In genomic region chr7:112204072-112204775, GRCh38 we compare ENCODE assay signal across 8 cellular contexts. TPM values are rescaled to one million over a fixed set of nuclear protein-coding genes. Genes with fewer than 3 reads are reported as not detected.
A peak's percentile ranks its signal among the peaks of the same experiment; 100 is the strongest.
DNase-seq lines count a peak whose midpoint lies in the region; ATAC-seq, FAIRE-seq and TF ChIP-seq lines count a peak whose summit lies in the region.

No MANE protein-coding gene starts in this region.

- H3K9me3 ChIP-seq in GM12878 (replicated peaks; ENCODE audit: control insufficient read depth, insufficient read depth, low read length) (no peaks in the 10 kb centered on the region), lower lobe of right lung (no peaks in the 10 kb centered on the region), thyroid gland (no peaks in the 10 kb centered on the region)

- TF ChIP-seq POLR2A in GM12878 (IDR thresholded peaks at IDR 0.05; ENCODE audit: low read depth, low read length) (no peak), thyroid gland (IDR thresholded peaks at IDR 0.05) (no peak)

- H3K27me3 ChIP-seq in GM12878 (replicated peaks in 1 of 2; ENCODE audit: control insufficient read depth in 2 of 2, insufficient read depth in 2 of 2, low read length in 1 of 2): no peaks in the 10 kb centered on the region
- no peaks in the 10 kb centered on the region for H3K27me3 ChIP-seq in lower lobe of right lung (ENCODE audit: low read depth)
- no peaks in the 10 kb centered on the region for H3K27me3 ChIP-seq in thyroid gland

- CTCF ChIA-PET in GM12878 (lab: Yijun Ruan, JAX): no interaction called here

- under 1% methylated on average over 12 of the region's 12 CpGs for WGBS in GM12878 (ENCODE audit: insufficient coverage, insufficient replicate concordance, low lambda C conversion rate, missing lambda C conversion rate)
- 32 to 53% methylated on average over 12 of the region's 12 CpGs for WGBS in thyroid gland, 2 donors

- TF ChIP-seq CTCF in GM12878 (IDR thresholded peaks at IDR 0.05 in 2 of 3, conservative IDR thresholded peaks at IDR 0.05 in 1 of 3; ENCODE audit: control insufficient read depth in 2 of 3, extremely low read depth in 1 of 3, insufficient read depth in 1 of 3, low read depth in 3 of 3, low read length in 3 of 3): no peak
- no peak for TF ChIP-seq CTCF in lower lobe of right lung (IDR thresholded peaks at IDR 0.05)
- TF ChIP-seq CTCF in thyroid gland (IDR thresholded peaks at IDR 0.05): no peak

- H3K27ac ChIP-seq in GM12878 (ENCODE audit: control insufficient read depth, insufficient read depth) (no peak overlapping the region), lower lobe of right lung (peak overlapping the region; percentile 91), thyroid gland (peak overlapping the region in 2 of 3 donors; percentile 63 to 82)

- in situ Hi-C loops in GM12878 (cut with MboI): no loop called here

- H2AFZ ChIP-seq in GM12878 (ENCODE audit: control insufficient read depth, low read depth, low read length): no peak overlapping the region

- H3K9ac ChIP-seq in GM12878 (ENCODE audit: control insufficient read depth, insufficient read depth, low read length): no peak overlapping the region

- BruUV-seq in GM12878 (replicated peaks; lab: Mats Ljungman, UMichigan): no TSS peak

- peaks cover 14% of the 10 kb centered on the region for H3K79me2 ChIP-seq in GM12878 (ENCODE audit: control insufficient read depth, insufficient read depth, low read length)

- no peak for TF ChIP-seq RAD21 in GM12878 (IDR thresholded peaks at IDR 0.05; ENCODE audit: insufficient read depth, low read depth, low read length)

- DNase-seq in DMS53 treated with DMSO at 0.1 percent for 48 hours (lab: John Stamatoyannopoulos, UW; ENCODE audit: unreplicated experiment) (peak; percentile 39), NAMALWA (ENCODE audit: low spot score) (peak; percentile 16), GM12878 (ENCODE audit: low read depth, low spot score) (no peak), lower lobe of right lung (no peak), thyroid gland (no peak)
- no peak for DNase-seq in effector CD4-positive, alpha-beta T cell

- no peak for TF ChIP-seq EP300 in GM12878 (IDR thresholded peaks at IDR 0.05; ENCODE audit: borderline replicate concordance in 1 of 2, control insufficient read depth in 1 of 2, low read depth in 2 of 2, low read length in 2 of 2)

- no peak for FAIRE-seq in GM12878 (lab: Jason Lieb, UNC)

- H4K20me1 ChIP-seq in GM12878 (ENCODE audit: control insufficient read depth, insufficient read depth): no peaks in the 10 kb centered on the region

- peak overlapping the region; percentile 83; the same call in 1 of the 2 replicates for H3K4me2 ChIP-seq in GM12878 (ENCODE audit: control insufficient read depth, insufficient read depth)

- peak overlapping the region; percentile 72; the same call in 1 of the 2 replicates for H3K4me3 ChIP-seq in GM12878
- H3K4me3 ChIP-seq in lower lobe of right lung: peak overlapping the region; percentile 99
- H3K4me3 ChIP-seq in thyroid gland (replicated peaks in 1 of 3): peak overlapping the region in 1 of 3 donors; percentile 93

- SMC1A ChIA-PET in GM12878 (lab: Charles Lee; ENCODE audit: uncharacterized antibody, unreplicated experiment): interaction anchor here (1.0 to 1.1 kb wide), 3 partner anchors 16 to 255 kb away, joined by 3 read pairs; no protein-coding TSS in a partner anchor

- H3K36me3 ChIP-seq in GM12878 (ENCODE audit: control insufficient read depth in 2 of 2, insufficient read depth in 2 of 2, low read length in 1 of 2): no peaks in the 10 kb centered on the region
- H3K36me3 ChIP-seq in lower lobe of right lung: no peaks in the 10 kb centered on the region
- H3K36me3 ChIP-seq in thyroid gland: no peaks in the 10 kb centered on the region

- intact Hi-C loops in GM12878 (cut with micrococcal nuclease; ENCODE audit: unreplicated experiment) (no loop called here), lower lobe of right lung (cut with DNase I) (no loop called here), thyroid gland (cut with DNase I) (loop anchor here (10.0 kb wide), 2 partner anchors 181 to 251 kb away; partner anchors contain the start of gene IFRD1)

- no peaks in the 10 kb centered on the region; the same call in 1 of the 2 replicates for H3K4me1 ChIP-seq in GM12878 (ENCODE audit: control insufficient read depth, insufficient read depth, low read length)
- H3K4me1 ChIP-seq in lower lobe of right lung: peaks cover 35% of the 10 kb centered on the region
- peaks cover 6 to 12% of the 10 kb centered on the region in 2 donors for H3K4me1 ChIP-seq in thyroid gland

- POLR2A ChIA-PET in GM12878 (lab: Charles Lee): interaction anchor here (0.6 kb wide), 1 partner anchor 37 kb away, joined by 3 read pairs; no protein-coding TSS in a partner anchor

- RAD21 ChIA-PET in GM12878 (lab: Charles Lee; ENCODE audit: unreplicated experiment): no interaction called here

- no peak for ATAC-seq in GM12878
- no peak for ATAC-seq in lower lobe of right lung
- ATAC-seq in GM19023 (IDR thresholded peaks at IDR 0.05; ENCODE audit: unreplicated experiment): no peak
- ATAC-seq in GM21529 (IDR thresholded peaks at IDR 0.05; ENCODE audit: unreplicated experiment): no peak

TF ChIP-seq in GM12878, 131 proteins besides CTCF, POLR2A, EP300 and RAD21:
- TF ChIP-seq STAT3 (IDR thresholded peaks at IDR 0.05; ENCODE audit: low read depth, low read length) (no peak), CREB1 (IDR thresholded peaks at IDR 0.05; ENCODE audit: low read depth) (no peak), BACH1 (IDR thresholded peaks at IDR 0.05; ENCODE audit: borderline replicate concordance) (no peak), ZNF687 (IDR thresholded peaks at IDR 0.05) (no peak)

RNA-seq across cellular contexts. Expression of gene DOCK4, which starts 2.0 kb away (rescaled TPM):
- 11.2 and 14.8 TPM in 2 replicates for total RNA-seq in GM12878 (2013; cell fraction: nucleolus; rRNA removed)
- total RNA-seq in GM12878 (2014; rRNA removed): 0.71 and 0.73 TPM in 2 replicates
- 0.18 and 0.54 TPM in 2 replicates for total RNA-seq in GM12878 (2014; rRNA removed; fragmentation: Illumina TruSeq; extraction: Trizol)
- 0.46 and 0.48 TPM in 2 replicates for total RNA-seq in GM12878 (2021)
- polyA plus RNA-seq in GM12878 (2011; ENCODE audit: low read depth): 0.35 TPM
- polyA plus RNA-seq in GM12878 (2011; rRNA removed): 0.65 and 1.1 TPM in 2 replicates
- polyA plus RNA-seq in GM12878 (2011; cell fraction: cytosol; rRNA removed): 0.33 and 0.39 TPM in 2 replicates
- 0.97 and 2.4 TPM in 2 replicates for polyA plus RNA-seq in GM12878 (2011; cell fraction: nucleus; rRNA removed)
- 0.08 and 0.35 TPM in 2 replicates for polyA plus RNA-seq in GM12878 (2012)
- 0.19 and 0.29 TPM in 2 replicates for polyA plus RNA-seq in GM12878 (2014; fragmentation: Illumina TruSeq; extraction: Trizol)
- under 1 TPM; 0.03 to 0.05 TPM for polyA plus RNA-seq in GM12878 (2014; fragmentation: Nextera tagmentation; extraction: Ambion mirVana)
- polyA plus RNA-seq in GM12878 (2014; rRNA removed): 0.10 and 0.18 TPM in 2 replicates
- polyA plus RNA-seq in GM12878 (2016; fragmentation: Nextera tagmentation; extraction: Ambion mirVana): under 1 TPM; 0.08 to 0.59 TPM
- 1.2 and 5.5 TPM in 2 replicates for polyA minus RNA-seq in GM12878 (2011; rRNA and poly(A)+ RNA removed)
- polyA minus RNA-seq in GM12878 (2011; cell fraction: cytosol; rRNA and poly(A)+ RNA removed): 0.27 and 1.2 TPM in 2 replicates
- polyA minus RNA-seq in GM12878 (2011; cell fraction: nucleus; rRNA and poly(A)+ RNA removed): 3.0 and 4.1 TPM in 2 replicates
- total RNA-seq in lower lobe of right lung: 78.5 TPM
- total RNA-seq in thyroid gland: 10 to 100 TPM; 14.0 to 48.1 (median 30.9) TPM

RNA-seq across cellular contexts. Expression of gene ZNF277, which starts 2.3 kb away (rescaled TPM):
- 38.4 and 42.2 TPM in 2 replicates for total RNA-seq in GM12878 (2013; cell fraction: nucleolus; rRNA removed)
- total RNA-seq in GM12878 (2014; rRNA removed) (19.8 and 30.8 TPM in 2 replicates), GM12878 (2014; rRNA removed; fragmentation: Illumina TruSeq; extraction: Trizol) (33.9 and 37.7 TPM in 2 replicates), GM12878 (2021) (20.5 and 24.2 TPM in 2 replicates), lower lobe of right lung (33.3 TPM), thyroid gland (10 to 100 TPM; 28.4 to 45.4 (median 36.5) TPM)
- 18.6 TPM for polyA plus RNA-seq in GM12878 (2011; ENCODE audit: low read depth)
- polyA plus RNA-seq in GM12878 (2011; rRNA removed) (28.7 and 44.7 TPM in 2 replicates), GM12878 (2014; fragmentation: Illumina TruSeq; extraction: Trizol) (27.5 and 34.3 TPM in 2 replicates), GM12878 (2014; fragmentation: Nextera tagmentation; extraction: Ambion mirVana) (10 to 100 TPM; 23.5 to 28.7 TPM), GM12878 (2014; rRNA removed) (14.9 and 18.8 TPM in 2 replicates), GM12878 (2016; fragmentation: Nextera tagmentation; extraction: Ambion mirVana) (10 to 100 TPM; 10.6 to 13.1 TPM)
- polyA plus RNA-seq in GM12878 (2011; cell fraction: cytosol; rRNA removed): 9.6 and 10.4 TPM in 2 replicates
- 8.3 and 9.4 TPM in 2 replicates for polyA plus RNA-seq in GM12878 (2011; cell fraction: nucleus; rRNA removed)
- 25.2 and 38.2 TPM in 2 replicates for polyA plus RNA-seq in GM12878 (2012)
- 18.6 and 22.6 TPM in 2 replicates for polyA minus RNA-seq in GM12878 (2011; rRNA and poly(A)+ RNA removed)
- polyA minus RNA-seq in GM12878 (2011; cell fraction: cytosol; rRNA and poly(A)+ RNA removed): 15.5 and 20.6 TPM in 2 replicates
- polyA minus RNA-seq in GM12878 (2011; cell fraction: nucleus; rRNA and poly(A)+ RNA removed): 14.1 and 20.5 TPM in 2 replicates

Comparison
In these comparisons a context has a peak if more than half of its experiments do, and no peak if none do; other contexts are left out.
1. DNase-seq: peak in DMS53 treated with DMSO at 0.1 percent for 48 hours (single experiment) and NAMALWA (single experiment); none in GM12878 (single experiment), lower lobe of right lung (single experiment), thyroid gland (0 of 2) and effector CD4-positive, alpha-beta T cell (single experiment).